Comparison of ENCODE assay signal across 1 cellular context in the genomic region with DNA sequence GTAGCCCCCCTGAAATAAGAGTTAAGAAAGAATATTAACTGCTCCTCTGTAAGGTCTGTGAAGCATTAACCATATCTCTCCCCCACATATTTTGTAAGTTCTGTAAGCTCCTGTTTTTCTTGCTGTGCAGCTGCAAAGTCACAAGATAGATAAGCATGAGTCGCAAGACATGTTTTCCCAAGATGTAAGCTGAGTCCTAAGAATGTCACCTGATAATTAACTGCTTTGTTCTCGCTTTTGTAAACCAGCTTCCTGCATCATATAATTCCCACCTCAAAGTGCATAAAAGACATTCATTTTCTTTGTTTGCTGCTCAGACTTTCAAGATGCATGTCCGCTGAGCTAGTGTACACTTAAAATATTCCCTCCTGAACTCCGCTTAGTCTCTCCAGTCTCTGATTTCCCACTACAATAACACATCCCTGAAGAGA.
A peak's percentile ranks its signal among the peaks of the same experiment; 100 is the strongest.
TF ChIP-seq lines count a peak whose summit lies in the region.

No MANE protein-coding gene starts in this region.

TF ChIP-seq in K562, 482 proteins besides CTCF, POLR2A, EP300 and RAD21 (continued from another document):
- TF ChIP-seq, protein P1, sequence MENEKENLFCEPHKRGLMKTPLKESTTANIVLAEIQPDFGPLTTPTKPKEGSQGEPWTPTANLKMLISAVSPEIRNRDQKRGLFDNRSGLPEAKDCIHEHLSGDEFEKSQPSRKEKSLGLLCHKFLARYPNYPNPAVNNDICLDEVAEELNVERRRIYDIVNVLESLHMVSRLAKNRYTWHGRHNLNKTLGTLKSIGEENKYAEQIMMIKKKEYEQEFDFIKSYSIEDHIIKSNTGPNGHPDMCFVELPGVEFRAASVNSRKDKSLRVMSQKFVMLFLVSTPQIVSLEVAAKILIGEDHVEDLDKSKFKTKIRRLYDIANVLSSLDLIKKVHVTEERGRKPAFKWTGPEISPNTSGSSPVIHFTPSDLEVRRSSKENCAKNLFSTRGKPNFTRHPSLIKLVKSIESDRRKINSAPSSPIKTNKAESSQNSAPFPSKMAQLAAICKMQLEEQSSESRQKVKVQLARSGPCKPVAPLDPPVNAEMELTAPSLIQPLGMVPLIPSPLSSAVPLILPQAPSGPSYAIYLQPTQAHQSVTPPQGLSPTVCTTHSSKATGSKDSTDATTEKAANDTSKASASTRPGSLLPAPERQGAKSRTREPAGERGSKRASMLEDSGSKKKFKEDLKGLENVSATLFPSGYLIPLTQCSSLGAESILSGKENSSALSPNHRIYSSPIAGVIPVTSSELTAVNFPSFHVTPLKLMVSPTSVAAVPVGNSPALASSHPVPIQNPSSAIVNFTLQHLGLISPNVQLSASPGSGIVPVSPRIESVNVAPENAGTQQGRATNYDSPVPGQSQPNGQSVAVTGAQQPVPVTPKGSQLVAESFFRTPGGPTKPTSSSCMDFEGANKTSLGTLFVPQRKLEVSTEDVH (IDR thresholded peaks at IDR 0.05; ENCODE audit: low read depth, partially characterized antibody) = no peak
- TF ChIP-seq ZNF184 (CRISPR knock-in tag; IDR thresholded peaks at IDR 0.05) (no peak), KHSRP (IDR thresholded peaks at IDR 0.05) (no peak), PURB (CRISPR knock-in tag; IDR thresholded peaks at IDR 0.05; ENCODE audit: low read depth) (no peak), RCOR1 (IDR thresholded peaks at IDR 0.05; ENCODE audit: borderline replicate concordance in 1 of 2, low read depth in 2 of 2, low read length in 2 of 2) (peak; percentile 34 to 67; a peak in 1 of 4 replicates), HMG20A (CRISPR knock-in tag; conservative IDR thresholded peaks at IDR 0.05) (no peak), ZNF212 (CRISPR knock-in tag; IDR thresholded peaks at IDR 0.05) (no peak), KDM4B (IDR thresholded peaks at IDR 0.05; ENCODE audit: borderline replicate concordance in 2 of 2, low read depth in 1 of 2) (no peak), ZNF174 (CRISPR knock-in tag; IDR thresholded peaks at IDR 0.05) (no peak), ATF7 (IDR thresholded peaks at IDR 0.05) (0 out of 2 replicates have a peak, but pooled peaks have one; percentile 14), FOXA3 (CRISPR knock-in tag; conservative IDR thresholded peaks at IDR 0.05 in 1 of 2, IDR thresholded peaks at IDR 0.05 in 1 of 2) (no peak), RBM25 (IDR thresholded peaks at IDR 0.05; ENCODE audit: low read depth, low read length, severe bottlenecking) (peak; percentile 2), ZNF133 (CRISPR knock-in tag; IDR thresholded peaks at IDR 0.05) (no peak), SMARCA5 (IDR thresholded peaks at IDR 0.05) (no peak), MAFF (IDR thresholded peaks at IDR 0.05; ENCODE audit: low read length) (no peak), LEF1 (IDR thresholded peaks at IDR 0.05) (peak; percentile 99), ZNF785 (CRISPR knock-in tag; IDR thresholded peaks at IDR 0.05) (no peak)
- TF ChIP-seq, protein P2, sequence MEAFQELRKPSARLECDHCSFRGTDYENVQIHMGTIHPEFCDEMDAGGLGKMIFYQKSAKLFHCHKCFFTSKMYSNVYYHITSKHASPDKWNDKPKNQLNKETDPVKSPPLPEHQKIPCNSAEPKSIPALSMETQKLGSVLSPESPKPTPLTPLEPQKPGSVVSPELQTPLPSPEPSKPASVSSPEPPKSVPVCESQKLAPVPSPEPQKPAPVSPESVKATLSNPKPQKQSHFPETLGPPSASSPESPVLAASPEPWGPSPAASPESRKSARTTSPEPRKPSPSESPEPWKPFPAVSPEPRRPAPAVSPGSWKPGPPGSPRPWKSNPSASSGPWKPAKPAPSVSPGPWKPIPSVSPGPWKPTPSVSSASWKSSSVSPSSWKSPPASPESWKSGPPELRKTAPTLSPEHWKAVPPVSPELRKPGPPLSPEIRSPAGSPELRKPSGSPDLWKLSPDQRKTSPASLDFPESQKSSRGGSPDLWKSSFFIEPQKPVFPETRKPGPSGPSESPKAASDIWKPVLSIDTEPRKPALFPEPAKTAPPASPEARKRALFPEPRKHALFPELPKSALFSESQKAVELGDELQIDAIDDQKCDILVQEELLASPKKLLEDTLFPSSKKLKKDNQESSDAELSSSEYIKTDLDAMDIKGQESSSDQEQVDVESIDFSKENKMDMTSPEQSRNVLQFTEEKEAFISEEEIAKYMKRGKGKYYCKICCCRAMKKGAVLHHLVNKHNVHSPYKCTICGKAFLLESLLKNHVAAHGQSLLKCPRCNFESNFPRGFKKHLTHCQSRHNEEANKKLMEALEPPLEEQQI (IDR thresholded peaks at IDR 0.05) = peak; percentile 70
- TF ChIP-seq, protein P3, sequence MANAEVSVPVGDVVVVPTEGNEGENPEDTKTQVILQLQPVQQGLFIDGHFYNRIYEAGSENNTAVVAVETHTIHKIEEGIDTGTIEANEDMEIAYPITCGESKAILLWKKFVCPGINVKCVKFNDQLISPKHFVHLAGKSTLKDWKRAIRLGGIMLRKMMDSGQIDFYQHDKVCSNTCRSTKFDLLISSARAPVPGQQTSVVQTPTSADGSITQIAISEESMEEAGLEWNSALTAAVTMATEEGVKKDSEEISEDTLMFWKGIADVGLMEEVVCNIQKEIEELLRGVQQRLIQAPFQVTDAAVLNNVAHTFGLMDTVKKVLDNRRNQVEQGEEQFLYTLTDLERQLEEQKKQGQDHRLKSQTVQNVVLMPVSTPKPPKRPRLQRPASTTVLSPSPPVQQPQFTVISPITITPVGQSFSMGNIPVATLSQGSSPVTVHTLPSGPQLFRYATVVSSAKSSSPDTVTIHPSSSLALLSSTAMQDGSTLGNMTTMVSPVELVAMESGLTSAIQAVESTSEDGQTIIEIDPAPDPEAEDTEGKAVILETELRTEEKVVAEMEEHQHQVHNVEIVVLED (CRISPR knock-in tag; IDR thresholded peaks at IDR 0.05) = no peak
- TF ChIP-seq, protein P4, sequence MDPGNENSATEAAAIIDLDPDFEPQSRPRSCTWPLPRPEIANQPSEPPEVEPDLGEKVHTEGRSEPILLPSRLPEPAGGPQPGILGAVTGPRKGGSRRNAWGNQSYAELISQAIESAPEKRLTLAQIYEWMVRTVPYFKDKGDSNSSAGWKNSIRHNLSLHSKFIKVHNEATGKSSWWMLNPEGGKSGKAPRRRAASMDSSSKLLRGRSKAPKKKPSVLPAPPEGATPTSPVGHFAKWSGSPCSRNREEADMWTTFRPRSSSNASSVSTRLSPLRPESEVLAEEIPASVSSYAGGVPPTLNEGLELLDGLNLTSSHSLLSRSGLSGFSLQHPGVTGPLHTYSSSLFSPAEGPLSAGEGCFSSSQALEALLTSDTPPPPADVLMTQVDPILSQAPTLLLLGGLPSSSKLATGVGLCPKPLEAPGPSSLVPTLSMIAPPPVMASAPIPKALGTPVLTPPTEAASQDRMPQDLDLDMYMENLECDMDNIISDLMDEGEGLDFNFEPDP (CRISPR knock-in tag; IDR thresholded peaks at IDR 0.05) = no peak
- TF ChIP-seq, protein P5, sequence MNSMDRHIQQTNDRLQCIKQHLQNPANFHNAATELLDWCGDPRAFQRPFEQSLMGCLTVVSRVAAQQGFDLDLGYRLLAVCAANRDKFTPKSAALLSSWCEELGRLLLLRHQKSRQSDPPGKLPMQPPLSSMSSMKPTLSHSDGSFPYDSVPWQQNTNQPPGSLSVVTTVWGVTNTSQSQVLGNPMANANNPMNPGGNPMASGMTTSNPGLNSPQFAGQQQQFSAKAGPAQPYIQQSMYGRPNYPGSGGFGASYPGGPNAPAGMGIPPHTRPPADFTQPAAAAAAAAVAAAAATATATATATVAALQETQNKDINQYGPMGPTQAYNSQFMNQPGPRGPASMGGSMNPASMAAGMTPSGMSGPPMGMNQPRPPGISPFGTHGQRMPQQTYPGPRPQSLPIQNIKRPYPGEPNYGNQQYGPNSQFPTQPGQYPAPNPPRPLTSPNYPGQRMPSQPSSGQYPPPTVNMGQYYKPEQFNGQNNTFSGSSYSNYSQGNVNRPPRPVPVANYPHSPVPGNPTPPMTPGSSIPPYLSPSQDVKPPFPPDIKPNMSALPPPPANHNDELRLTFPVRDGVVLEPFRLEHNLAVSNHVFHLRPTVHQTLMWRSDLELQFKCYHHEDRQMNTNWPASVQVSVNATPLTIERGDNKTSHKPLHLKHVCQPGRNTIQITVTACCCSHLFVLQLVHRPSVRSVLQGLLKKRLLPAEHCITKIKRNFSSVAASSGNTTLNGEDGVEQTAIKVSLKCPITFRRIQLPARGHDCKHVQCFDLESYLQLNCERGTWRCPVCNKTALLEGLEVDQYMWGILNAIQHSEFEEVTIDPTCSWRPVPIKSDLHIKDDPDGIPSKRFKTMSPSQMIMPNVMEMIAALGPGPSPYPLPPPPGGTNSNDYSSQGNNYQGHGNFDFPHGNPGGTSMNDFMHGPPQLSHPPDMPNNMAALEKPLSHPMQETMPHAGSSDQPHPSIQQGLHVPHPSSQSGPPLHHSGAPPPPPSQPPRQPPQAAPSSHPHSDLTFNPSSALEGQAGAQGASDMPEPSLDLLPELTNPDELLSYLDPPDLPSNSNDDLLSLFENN (IDR thresholded peaks at IDR 0.05; ENCODE audit: low read depth in 2 of 2, low read length in 2 of 2) = peak in 1 of 2 experiments; percentile 81; a peak in 2 of 4 replicates
